2 cellular contexts compared by ENCODE assay signal in the genomic region with DNA sequence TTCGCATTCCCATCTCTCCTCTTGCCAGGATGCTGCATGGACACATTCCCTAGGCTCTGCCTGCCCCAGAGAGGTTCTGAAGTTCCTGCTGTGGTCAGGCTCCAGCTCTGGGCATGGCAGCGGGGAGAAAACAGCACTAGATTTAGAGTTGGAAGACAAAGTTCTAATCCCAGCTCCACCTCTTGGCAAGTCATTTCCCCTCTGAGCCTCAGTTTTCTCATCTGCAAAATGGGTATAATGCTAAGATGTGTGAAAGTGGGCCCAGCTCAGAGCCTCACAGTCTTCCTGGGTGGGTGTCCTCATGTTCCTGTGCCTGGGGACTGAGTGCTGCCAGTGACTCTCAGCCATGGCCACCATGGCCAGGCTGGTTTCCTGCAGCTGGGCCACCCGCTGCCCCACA.
A peak's percentile ranks its signal among the peaks of the same experiment; 100 is the strongest.
TF ChIP-seq lines count a peak whose summit lies in the region.

No MANE protein-coding gene starts in this region.

TF ChIP-seq in HepG2, 621 proteins besides CTCF, POLR2A, EP300 and RAD21:
- TF ChIP-seq ZNF629 (CRISPR knock-in tag; conservative IDR thresholded peaks at IDR 0.05) (peak; percentile 84), ZNF703 (CRISPR knock-in tag; IDR thresholded peaks at IDR 0.05; ENCODE audit: borderline replicate concordance) (no peak)

TF ChIP-seq in K562, 482 proteins besides CTCF, POLR2A, EP300 and RAD21:
- TF ChIP-seq NR0B1 (IDR thresholded peaks at IDR 0.05; ENCODE audit: partially characterized antibody), result no peak
- no peak for TF ChIP-seq TCF7 (IDR thresholded peaks at IDR 0.05; ENCODE audit: borderline replicate concordance)
- no peak for TF ChIP-seq ZKSCAN3 (CRISPR knock-in tag; IDR thresholded peaks at IDR 0.05)
- no peak for TF ChIP-seq HNRNPLL (IDR thresholded peaks at IDR 0.05; ENCODE audit: low read depth, low read length, poor library complexity, severe bottlenecking)
- TF ChIP-seq ZNF408 (CRISPR knock-in tag; IDR thresholded peaks at IDR 0.05; ENCODE audit: low read depth), result no peak
- TF ChIP-seq CHCHD3 (CRISPR knock-in tag; IDR thresholded peaks at IDR 0.05), result no peak
- peak; percentile 47; the same call in 1 of the 2 replicates for TF ChIP-seq BCOR (IDR thresholded peaks at IDR 0.05)
- TF ChIP-seq ESRRB (CRISPR knock-in tag; IDR thresholded peaks at IDR 0.05; ENCODE audit: borderline replicate concordance), result no peak
- no peak for TF ChIP-seq LCOR (CRISPR knock-in tag; IDR thresholded peaks at IDR 0.05)
- TF ChIP-seq KDM1A (IDR thresholded peaks at IDR 0.05), result peak; percentile 9 to 50; a peak in 1 of 4 replicates
- peak; percentile 68 for TF ChIP-seq RBM25 (IDR thresholded peaks at IDR 0.05; ENCODE audit: low read depth, low read length, severe bottlenecking)
TF ChIP-seq in K562: peak in this region for 3.
